ENCODE assay signal across 7 cellular contexts in genomic region chr5:58276431-58276830, GRCh38.
"Had no signal": no experiment of that assay in that cellular context is flagged by ENCODE, and none has a peak within 500 bp of the region (broad histone marks: within the 10 kb centered on the region; RNA-seq: fewer than 3 reads in every experiment).

No MANE protein-coding gene starts in this region.

- H3K4me1 Mint-ChIP-seq: IgD-negative memory B cell had no signal

- DNase-seq: IMR-90, KBM-7 had no signal

- H3K27ac ChIP-seq: HL-60 had no signal

- H3K36me3 Mint-ChIP-seq: IgD-negative memory B cell had no signal

- H3K4me3 Mint-ChIP-seq: IgD-negative memory B cell had no signal

- FAIRE-seq: HepG2, HTR-8/SVneo, K562 had no signal

- H3K4me3 ChIP-seq: K562 had no signal

- ATAC-seq: HepG2, K562 had no signal

- H3K27ac Mint-ChIP-seq: IgD-negative memory B cell had no signal
